Comparison of ENCODE assay signal across 8 cellular contexts in genomic region chr12:130871286-130872178, GRCh38.
DNase-seq lines count a peak whose midpoint lies in the region; ATAC-seq and TF ChIP-seq lines count a peak whose summit lies in the region.

TSS of gene RAN (plus strand) at chr12:130872066. CDS start at chr12:130872594, 528 bp downstream.

- H3K27ac ChIP-seq in layer of hippocampus (ENCODE audit: low read depth, low read length): peak within 1 kb of the TSS; percentile 87

- no peaks in the 10 kb centered on the region for H3K27me3 ChIP-seq in layer of hippocampus (ENCODE audit: control insufficient read depth, insufficient read depth, low read length)

- peak; percentile 54 for ATAC-seq in HG03442 (IDR thresholded peaks at IDR 0.05; ENCODE audit: unreplicated experiment)

- peak within 1 kb of the TSS; percentile 86 for H3K4me3 ChIP-seq in choroid plexus epithelial cell (ENCODE audit: low read depth, low read length)

- DNase-seq in AML-193 (lab: John Stamatoyannopoulos, UW) (peak; percentile 80 to 84), GM19238 (ENCODE audit: insufficient read length, low spot score) (peak; percentile 98), NCI-H524 (lab: John Stamatoyannopoulos, UW) (peak; percentile 86 to 92), choroid plexus epithelial cell (ENCODE audit: low read depth) (peak; percentile 95)
- peak; percentile 89 to 95 for DNase-seq in activated CD4-positive, alpha-beta T cell treated with anti-CD3 and anti-CD28 coated beads for 4 hours
- peak; percentile 78 to 93 (median 88) for DNase-seq in stimulated activated CD4-positive, alpha-beta T cell treated with anti-CD3 and anti-CD28 coated beads, Interleukin-1b, Interleukin-23, amount 100 ng/mL, for 24 hours (ENCODE audit: low read depth in 4 of 4, low spot score in 1 of 4)

- no peak for TF ChIP-seq CTCF in choroid plexus epithelial cell (conservative IDR thresholded peaks at IDR 0.05; ENCODE audit: low read depth, low read length)

Comparison
In these comparisons a context has a peak if more than half of its experiments do, and no peak if none do; other contexts are left out.
1. Peak in every context shown above with its lines: DNase-seq, ATAC-seq, H3K4me3 ChIP-seq and H3K27ac ChIP-seq.